ENCODE assay signal across 16 cellular contexts in the genomic region with DNA sequence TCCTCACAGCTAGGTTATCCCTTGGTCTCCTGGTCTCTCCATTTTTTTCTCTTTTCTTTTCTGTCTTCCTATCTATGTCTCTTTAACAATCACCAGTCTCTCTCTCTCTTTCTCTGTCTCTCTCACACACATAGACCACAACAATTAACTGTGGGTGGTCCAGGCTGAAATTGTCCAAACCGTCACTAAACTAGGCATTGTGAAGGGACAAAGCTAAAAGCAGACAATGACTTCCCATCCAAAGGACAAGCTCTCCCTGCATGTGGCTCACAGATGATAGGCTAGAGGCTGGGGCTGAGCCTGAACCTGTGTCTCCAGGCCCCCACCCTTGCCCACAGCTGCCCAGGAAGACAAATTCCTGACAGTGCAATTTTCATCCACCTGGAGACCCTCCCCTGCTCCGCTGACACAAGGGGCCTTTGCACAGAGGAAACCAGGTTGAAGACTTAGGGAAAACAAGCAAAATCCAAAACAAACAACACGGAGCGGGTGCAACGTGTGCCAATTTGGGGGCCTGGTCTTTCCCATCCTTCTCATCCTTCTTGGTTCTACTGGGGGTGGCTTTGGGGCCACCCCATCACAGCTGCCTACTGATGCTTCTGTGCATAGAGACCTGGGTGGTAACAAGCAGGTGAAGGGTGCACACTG.
DNase-seq lines count a peak whose midpoint lies in the region; ATAC-seq and TF ChIP-seq lines count a peak whose summit lies in the region.
"Had no signal": no experiment of that assay in that cellular context is flagged by ENCODE, and none has a peak within 500 bp of the region (broad histone marks: within the 10 kb centered on the region; RNA-seq: fewer than 3 reads in every experiment).

No MANE protein-coding gene starts in this region.

- H3K4me2 ChIP-seq in DND-41 (ENCODE audit: insufficient read depth, low read length), result no peak overlapping the region

- no peaks in the 10 kb centered on the region for H3K36me3 Mint-ChIP-seq in activated CD8-positive, alpha-beta T cell treated with anti-CD3 and anti-CD28 coated beads, Interleukin-2, amount 10 ng/mL, durations not matched to agents 7 days and 5 days (ENCODE audit: low read depth)
- H3K36me3 Mint-ChIP-seq in activated CD8-positive, alpha-beta T cell treated with anti-CD3 and anti-CD28 coated beads for 36 hours (ENCODE audit: low read depth), result no peaks in the 10 kb centered on the region
- no peaks in the 10 kb centered on the region for H3K36me3 Mint-ChIP-seq in stimulated activated naive B cell treated with anti-CD40 and anti-IgM and Interleukin-4, amounts not matched to agents 10 μg/mL and 1 μg/mL and 100 μg/mL, for 72 hours
- H3K36me3 Mint-ChIP-seq: IgD-negative memory B cell had no signal

- H4K20me1 ChIP-seq in DND-41 (ENCODE audit: insufficient read depth, low read length), result no peaks in the 10 kb centered on the region

- H3K9me3 ChIP-seq in DND-41 (ENCODE audit: insufficient read depth, low read length, severe bottlenecking) (no peaks in the 10 kb centered on the region), esophagus squamous epithelium (no peaks in the 10 kb centered on the region)
- H3K9me3 ChIP-seq: HAP-1 had no signal

- no peaks in the 10 kb centered on the region for H3K79me2 ChIP-seq in DND-41 (ENCODE audit: insufficient read depth, low read length)

- H3K9ac ChIP-seq in DND-41 (ENCODE audit: low read depth, low read length), result no peak overlapping the region

- no peak overlapping the region for H2AFZ ChIP-seq in DND-41 (ENCODE audit: low read depth, low read length)

- no peak overlapping the region for H3K27ac Mint-ChIP-seq in activated CD8-positive, alpha-beta T cell treated with anti-CD3 and anti-CD28 coated beads, Interleukin-2, amount 10 ng/mL, durations not matched to agents 7 days and 5 days
- H3K27ac Mint-ChIP-seq in activated CD8-positive, alpha-beta T cell treated with anti-CD3 and anti-CD28 coated beads for 36 hours, result no peak overlapping the region
- no peak overlapping the region for H3K27ac Mint-ChIP-seq in stimulated activated naive B cell treated with anti-CD40 and anti-IgM and Interleukin-4, amounts not matched to agents 10 μg/mL and 1 μg/mL and 100 μg/mL, for 72 hours

- H3K4me3 ChIP-seq in DND-41 (ENCODE audit: low read depth in 1 of 2, low read length in 2 of 2) (no peak overlapping the region), dorsolateral prefrontal cortex (no peak overlapping the region), esophagus squamous epithelium (no peak overlapping the region)
- H3K4me3 ChIP-seq: HAP-1 had no signal

- H3K4me1 ChIP-seq in DND-41 (ENCODE audit: insufficient read depth, low read length) (peaks cover 45% of the 10 kb centered on the region), esophagus squamous epithelium (no peaks in the 10 kb centered on the region)
- H3K4me1 ChIP-seq: HAP-1 had no signal

- H3K4me1 Mint-ChIP-seq in activated CD8-positive, alpha-beta T cell treated with anti-CD3 and anti-CD28 coated beads, Interleukin-2, amount 10 ng/mL, durations not matched to agents 7 days and 5 days (ENCODE audit: low read depth), result peaks cover 30% of the 10 kb centered on the region
- peaks cover 33% of the 10 kb centered on the region for H3K4me1 Mint-ChIP-seq in activated CD8-positive, alpha-beta T cell treated with anti-CD3 and anti-CD28 coated beads for 36 hours (ENCODE audit: low read depth)
- H3K4me1 Mint-ChIP-seq in stimulated activated naive B cell treated with anti-CD40 and anti-IgM and Interleukin-4, amounts not matched to agents 10 μg/mL and 1 μg/mL and 100 μg/mL, for 72 hours, result peaks cover 3 to 9% of the 10 kb centered on the region in 2 donors

- H3K27ac ChIP-seq in DND-41 (ENCODE audit: low read length) (peak overlapping the region; percentile 51; the same call in 1 of the 2 replicates), dorsolateral prefrontal cortex (peak overlapping the region in 40 of 59 donors; percentile 0 to 78 (median 50)), esophagus squamous epithelium (no peak overlapping the region)

- no peaks in the 10 kb centered on the region for H3K9me3 Mint-ChIP-seq in activated CD8-positive, alpha-beta T cell treated with anti-CD3 and anti-CD28 coated beads, Interleukin-2, amount 10 ng/mL, durations not matched to agents 7 days and 5 days (ENCODE audit: insufficient read depth)
- H3K9me3 Mint-ChIP-seq in activated CD8-positive, alpha-beta T cell treated with anti-CD3 and anti-CD28 coated beads for 36 hours, result no peaks in the 10 kb centered on the region
- no peaks in the 10 kb centered on the region for H3K9me3 Mint-ChIP-seq in stimulated activated naive B cell treated with anti-CD40 and anti-IgM and Interleukin-4, amounts not matched to agents 10 μg/mL and 1 μg/mL and 100 μg/mL, for 72 hours
- H3K9me3 Mint-ChIP-seq: IgD-negative memory B cell had no signal

- peak; percentile 17 for DNase-seq in activated CD8-positive, alpha-beta T cell treated with anti-CD3 and anti-CD28 coated beads, Interleukin-2, amount 10 ng/mL, durations not matched to agents 7 days and 5 days
- DNase-seq in activated CD8-positive, alpha-beta T cell treated with anti-CD3 and anti-CD28 coated beads for 36 hours, result no peak
- no peak for DNase-seq in DND-41
- no peak for DNase-seq in dorsolateral prefrontal cortex
- DNase-seq in retina, result peak; percentile 55
- DNase-seq in NCI-H2227 treated with DMSO at 0.1 percent for 48 hours (lab: John Stamatoyannopoulos, UW), result no peak
- DNase-seq in stimulated activated naive B cell treated with anti-CD40 and anti-IgM and Interleukin-4, amounts not matched to agents 10 μg/mL and 1 μg/mL and 100 μg/mL, for 72 hours, result no peak
- no peak for DNase-seq in esophagus squamous epithelium (lab: John Stamatoyannopoulos, UW)
- DNase-seq: DMS79 treated with DMSO at 0.1 percent for 48 hours; GDM1; NCI-H1417 treated with DMSO at 0.1 percent for 48 hours; NCI-H2029 treated with DMSO at 0.1 percent for 48 hours; NCI-H524; NK-92 treated with Interleukin-12 subunit alpha and Interleukin-12 subunit beta, amount 100 ng/mL, for 24 hours had no signal

- H3K27me3 ChIP-seq in DND-41 (ENCODE audit: insufficient read depth, low read length, poor library complexity) (no peaks in the 10 kb centered on the region), dorsolateral prefrontal cortex (no peaks in the 10 kb centered on the region), esophagus squamous epithelium (no peaks in the 10 kb centered on the region)

- no peak for TF ChIP-seq POLR2A in esophagus squamous epithelium (IDR thresholded peaks at IDR 0.05)

- 71 to 81% methylated on average over 4 to 5 of the region's 5 CpGs for WGBS in esophagus squamous epithelium, 2 donors

- H3K4me3 Mint-ChIP-seq in activated CD8-positive, alpha-beta T cell treated with anti-CD3 and anti-CD28 coated beads, Interleukin-2, amount 10 ng/mL, durations not matched to agents 7 days and 5 days, result no peak overlapping the region
- no peak overlapping the region for H3K4me3 Mint-ChIP-seq in activated CD8-positive, alpha-beta T cell treated with anti-CD3 and anti-CD28 coated beads for 36 hours
- no peak overlapping the region for H3K4me3 Mint-ChIP-seq in stimulated activated naive B cell treated with anti-CD40 and anti-IgM and Interleukin-4, amounts not matched to agents 10 μg/mL and 1 μg/mL and 100 μg/mL, for 72 hours

- peaks cover 14% of the 10 kb centered on the region for H3K27me3 Mint-ChIP-seq in activated CD8-positive, alpha-beta T cell treated with anti-CD3 and anti-CD28 coated beads, Interleukin-2, amount 10 ng/mL, durations not matched to agents 7 days and 5 days (ENCODE audit: low read depth)
- no peaks in the 10 kb centered on the region for H3K27me3 Mint-ChIP-seq in activated CD8-positive, alpha-beta T cell treated with anti-CD3 and anti-CD28 coated beads for 36 hours
- no peaks in the 10 kb centered on the region for H3K27me3 Mint-ChIP-seq in stimulated activated naive B cell treated with anti-CD40 and anti-IgM and Interleukin-4, amounts not matched to agents 10 μg/mL and 1 μg/mL and 100 μg/mL, for 72 hours

- no peaks in the 10 kb centered on the region for H3K36me3 ChIP-seq in DND-41 (ENCODE audit: insufficient read depth, low read length)
- no peaks in the 10 kb centered on the region for H3K36me3 ChIP-seq in esophagus squamous epithelium
- H3K36me3 ChIP-seq: HAP-1 had no signal

- POLR2A ChIA-PET in activated CD8-positive, alpha-beta T cell treated with anti-CD3 and anti-CD28 coated beads, Interleukin-2, amount 10 ng/mL, durations not matched to agents 7 days and 5 days (lab: Charles Lee), result no interaction called here
- POLR2A ChIA-PET in activated CD8-positive, alpha-beta T cell treated with anti-CD3 and anti-CD28 coated beads for 36 hours (lab: Charles Lee), result interaction anchor here (0.9 kb wide), 1 partner anchor 87 kb away, joined by 3 read pairs; no protein-coding TSS in a partner anchor

- intact Hi-C loops in activated CD8-positive, alpha-beta T cell treated with anti-CD3 and anti-CD28 coated beads for 36 hours (cut with micrococcal nuclease), result no loop called here
- intact Hi-C loops in dorsolateral prefrontal cortex (cut with DNase I) (no loop called here), esophagus squamous epithelium (cut with DNase I) (no loop called here)

- ATAC-seq in activated CD8-positive, alpha-beta T cell treated with anti-CD3 and anti-CD28 coated beads, Interleukin-2, amount 10 ng/mL, durations not matched to agents 7 days and 5 days, result no peak
- no peak for ATAC-seq in activated CD8-positive, alpha-beta T cell treated with anti-CD3 and anti-CD28 coated beads for 36 hours
- ATAC-seq in DND-41 (ENCODE audit: insufficient read depth, low read depth), result no peak
- no peak for ATAC-seq in stimulated activated naive B cell treated with anti-CD40 and anti-IgM and Interleukin-4, amounts not matched to agents 10 μg/mL and 1 μg/mL and 100 μg/mL, for 72 hours (replicated peaks)

- CTCF ChIA-PET in activated CD8-positive, alpha-beta T cell treated with anti-CD3 and anti-CD28 coated beads, Interleukin-2, amount 10 ng/mL, durations not matched to agents 7 days and 5 days (lab: Charles Lee), result no interaction called here
- CTCF ChIA-PET in activated CD8-positive, alpha-beta T cell treated with anti-CD3 and anti-CD28 coated beads for 36 hours (lab: Charles Lee), result interaction anchor here (1.0 to 1.8 kb wide), 2 partner anchors 9 to 12 kb away, joined by 3 to 9 read pairs; no protein-coding TSS in a partner anchor

- no peak for TF ChIP-seq CTCF in activated CD8-positive, alpha-beta T cell treated with anti-CD3 and anti-CD28 coated beads for 36 hours (IDR thresholded peaks at IDR 0.05)
- TF ChIP-seq CTCF in DND-41 (IDR thresholded peaks at IDR 0.05; ENCODE audit: borderline replicate concordance, extremely low read depth, low read length, poor library complexity, severe bottlenecking), result no peak
- TF ChIP-seq CTCF in dorsolateral prefrontal cortex (IDR thresholded peaks at IDR 0.05 in 54 of 56, conservative IDR thresholded peaks at IDR 0.05 in 2 of 56; ENCODE audit: low read depth in 1 of 56, partially characterized antibody in 56 of 56), result no peak
- no peak for TF ChIP-seq CTCF in esophagus squamous epithelium (IDR thresholded peaks at IDR 0.05)

Comparison
In these comparisons a context has a peak if more than half of its experiments do, and no peak if none do; other contexts are left out.
1. DNase-seq: peak in activated CD8-positive, alpha-beta T cell treated with anti-CD3 and anti-CD28 coated beads, Interleukin-2, amount 10 ng/mL, durations not matched to agents 7 days and 5 days (single experiment) and retina (single experiment); none in activated CD8-positive, alpha-beta T cell treated with anti-CD3 and anti-CD28 coated beads for 36 hours (single experiment), DND-41 (single experiment), dorsolateral prefrontal cortex (0 of 10), NCI-H2227 treated with DMSO at 0.1 percent for 48 hours (single experiment), stimulated activated naive B cell treated with anti-CD40 and anti-IgM and Interleukin-4, amounts not matched to agents 10 μg/mL and 1 μg/mL and 100 μg/mL, for 72 hours (single experiment) and esophagus squamous epithelium (single experiment).
2. H3K27ac ChIP-seq: peak in DND-41 (single experiment) and dorsolateral prefrontal cortex (40 of 59); none in esophagus squamous epithelium (0 of 4).